ENCODE assay signal across 10 cellular contexts in the genomic region with DNA sequence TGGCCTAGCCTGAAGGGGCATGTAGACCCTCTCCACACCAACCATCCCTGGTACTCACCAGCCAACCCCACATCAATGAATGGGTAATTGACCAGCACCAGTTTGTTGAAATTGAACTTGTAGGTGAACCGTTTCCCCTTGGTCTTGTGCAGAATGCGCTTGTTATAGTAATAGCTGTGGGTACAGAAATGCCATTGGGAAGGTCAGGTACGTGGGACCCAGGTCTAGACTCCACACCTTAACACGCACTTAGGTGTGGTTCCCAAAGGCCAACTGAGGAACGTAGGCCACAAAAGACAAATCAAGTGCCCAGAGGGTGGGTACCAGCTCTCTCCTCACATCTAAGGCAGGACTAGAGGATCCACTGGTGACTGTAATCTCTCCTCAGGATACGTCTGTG. TPM values are rescaled to one million over a fixed set of nuclear protein-coding genes. Genes with fewer than 3 reads are reported as not detected.
DNase-seq lines count a peak whose midpoint lies in the region; ATAC-seq and TF ChIP-seq lines count a peak whose summit lies in the region.
"Had no signal": no experiment of that assay in that cellular context is flagged by ENCODE, and none has a peak within 500 bp of the region (broad histone marks: within the 10 kb centered on the region; RNA-seq: fewer than 3 reads in every experiment).

No MANE protein-coding gene starts in this region.

- no peak overlapping the region for H3K4ac ChIP-seq in mesenchymal stem cell (ENCODE audit: low read depth in 1 of 2, low read length in 2 of 2)

- no peak overlapping the region for H2BK15ac ChIP-seq in mesenchymal stem cell (ENCODE audit: low read depth, poor library complexity, severe bottlenecking)

- BruUV-seq in Calu3 (replicated peaks; lab: Mats Ljungman, UMichigan), result no TSS peak

- peak overlapping the region; percentile 62 for H3K9ac ChIP-seq in adipocyte (ENCODE audit: low read length)
- H3K9ac ChIP-seq in mesenchymal stem cell (ENCODE audit: low read length), result peak overlapping the region; percentile 83

- H3K4me3 Mint-ChIP-seq in activated T-cell treated with anti-CD3 and anti-CD28 coated beads, Interleukin-2, amount 50 U/mL, for 24 hours, result no peak overlapping the region
- no peak overlapping the region for H3K4me3 Mint-ChIP-seq in Calu3 (ENCODE audit: low read depth, unreplicated experiment)

- H3K27me3 ChIP-seq in adipocyte (replicated peaks; ENCODE audit: control insufficient read depth, insufficient read depth, low read length) (no peaks in the 10 kb centered on the region), mesenchymal stem cell (ENCODE audit: control insufficient read depth in 1 of 2, insufficient read depth in 1 of 2, low read length in 2 of 2) (no peaks in the 10 kb centered on the region), thoracic aorta (replicated peaks; ENCODE audit: insufficient read depth) (no peaks in the 10 kb centered on the region)

- H3K4me3 ChIP-seq in adipocyte (ENCODE audit: low read length) (no peak overlapping the region), mesenchymal stem cell (ENCODE audit: insufficient read depth in 1 of 2, low read depth in 1 of 2, low read length in 2 of 2) (no peak overlapping the region), thoracic aorta (no peak overlapping the region)

- H3K23ac ChIP-seq in mesenchymal stem cell (ENCODE audit: low read length in 2 of 2), result no peak overlapping the region

- H3K4me1 ChIP-seq in adipocyte (ENCODE audit: control insufficient read depth, insufficient read depth, low read length), result peaks cover 53% of the 10 kb centered on the region
- H3K4me1 ChIP-seq in mesenchymal stem cell (ENCODE audit: control insufficient read depth, insufficient read depth, low read depth, low read length), result peaks cover 41% of the 10 kb centered on the region
- H3K4me1 ChIP-seq in thoracic aorta (ENCODE audit: control insufficient read depth in 1 of 2, low read depth in 2 of 2), result peaks cover 34 to 65% of the 10 kb centered on the region in 2 donors

- H2BK12ac ChIP-seq in mesenchymal stem cell (ENCODE audit: low read length in 2 of 2), result no peak overlapping the region

- 94% methylated on average over 6 of the region's 6 CpGs for WGBS in mesenchymal stem cell

- intact Hi-C loops in Calu3 (cut with micrococcal nuclease; ENCODE audit: unreplicated experiment), result no loop called here

- H3K4me2 ChIP-seq in mesenchymal stem cell (ENCODE audit: low read length, poor library complexity, severe bottlenecking), result no peak overlapping the region

- H2AFZ ChIP-seq in mesenchymal stem cell (ENCODE audit: low read depth, low read length), result no peak overlapping the region

- peaks cover 17% of the 10 kb centered on the region for H3K79me1 ChIP-seq in mesenchymal stem cell (replicated peaks; ENCODE audit: low read length, poor library complexity, severe bottlenecking)

- no peak overlapping the region for H4K91ac ChIP-seq in mesenchymal stem cell (ENCODE audit: low read length)

- no peaks in the 10 kb centered on the region for H3K9me3 Mint-ChIP-seq in activated T-cell treated with anti-CD3 and anti-CD28 coated beads, Interleukin-2, amount 50 U/mL, for 24 hours
- no peaks in the 10 kb centered on the region for H3K9me3 Mint-ChIP-seq in Calu3 (ENCODE audit: low read depth, unreplicated experiment)

- H3K27ac Mint-ChIP-seq in activated T-cell treated with anti-CD3 and anti-CD28 coated beads, Interleukin-2, amount 50 U/mL, for 24 hours, result peak overlapping the region; percentile 87
- H3K27ac Mint-ChIP-seq in Calu3 (ENCODE audit: unreplicated experiment), result no peak overlapping the region

- H3K14ac ChIP-seq in mesenchymal stem cell (ENCODE audit: low read length in 2 of 2), result no peak overlapping the region

- H3K4me1 Mint-ChIP-seq in activated T-cell treated with anti-CD3 and anti-CD28 coated beads, Interleukin-2, amount 50 U/mL, for 24 hours (ENCODE audit: low read depth), result peaks cover 47% of the 10 kb centered on the region
- peaks cover 39% of the 10 kb centered on the region for H3K4me1 Mint-ChIP-seq in Calu3 (ENCODE audit: low read depth, unreplicated experiment)

- no peaks in the 10 kb centered on the region for H3K27me3 Mint-ChIP-seq in activated T-cell treated with anti-CD3 and anti-CD28 coated beads, Interleukin-2, amount 50 U/mL, for 24 hours
- H3K27me3 Mint-ChIP-seq in Calu3 (ENCODE audit: unreplicated experiment), result no peaks in the 10 kb centered on the region

- peaks cover 7% of the 10 kb centered on the region for H3K36me3 ChIP-seq in adipocyte (ENCODE audit: control insufficient read depth, insufficient read depth, low read length, severe bottlenecking)
- H3K36me3 ChIP-seq in mesenchymal stem cell (ENCODE audit: control insufficient read depth in 1 of 2, insufficient read depth in 2 of 2, low read depth in 1 of 2, low read length in 2 of 2), result peaks cover 14 to 51% of the 10 kb centered on the region in 2 experiments
- H3K36me3 ChIP-seq in thoracic aorta, result peaks cover 13% of the 10 kb centered on the region

- ATAC-seq in thoracic aorta (ENCODE audit: insufficient number of reproducible peaks, low FRiP score, low read depth), result no peak
- ATAC-seq in HG02973 (IDR thresholded peaks at IDR 0.05; ENCODE audit: unreplicated experiment), result no peak

- H2BK5ac ChIP-seq in mesenchymal stem cell (ENCODE audit: low read depth, low read length, poor library complexity, severe bottlenecking), result no peak overlapping the region

- H2AK5ac ChIP-seq in mesenchymal stem cell (ENCODE audit: low read length, severe bottlenecking), result no peak overlapping the region

- H3K18ac ChIP-seq in mesenchymal stem cell (ENCODE audit: low read depth in 1 of 2, low read length in 2 of 2), result no peak overlapping the region

- TF ChIP-seq CTCF in thoracic aorta (IDR thresholded peaks at IDR 0.05) (no peak), Calu3 (IDR thresholded peaks at IDR 0.05; ENCODE audit: unreplicated experiment) (no peak)

- H3K27ac ChIP-seq in mesenchymal stem cell (ENCODE audit: low read length, poor library complexity, severe bottlenecking) (no peak overlapping the region), thoracic aorta (peak overlapping the region; percentile 89 to 99)

- no peak overlapping the region for H4K8ac ChIP-seq in mesenchymal stem cell (ENCODE audit: low read length)

- CTCF ChIA-PET in Calu3 (lab: Charles Lee), result no interaction called here

- no peak overlapping the region for H2BK120ac ChIP-seq in mesenchymal stem cell (ENCODE audit: low read depth, low read length)

- no peak for DNase-seq in activated T-cell treated with anti-CD3 and anti-CD28 coated beads, Interleukin-2, amount 50 U/mL, for 24 hours
- DNase-seq in activated T-cell treated with anti-CD3 and anti-CD28 coated beads, Interleukin-2, amount 50 U/mL, for 48 hours, result no peak
- DNase-seq in adipocyte (ENCODE audit: low read depth) (no peak), mesenchymal stem cell (no peak), thoracic aorta (ENCODE audit: low spot score) (no peak), Calu3 (no peak), NCI-H2081 treated with DMSO at 0.1 percent for 48 hours (lab: John Stamatoyannopoulos, UW) (no peak)
- DNase-seq: NCI-H1930; stimulated activated CD4-positive, alpha-beta T cell treated with anti-CD3 and anti-CD28 coated beads, Interleukin-4, amount 100 ng/mL, for 1 hour had no signal

- H3K36me3 Mint-ChIP-seq in activated T-cell treated with anti-CD3 and anti-CD28 coated beads, Interleukin-2, amount 50 U/mL, for 24 hours (ENCODE audit: low read depth), result peaks cover 53% of the 10 kb centered on the region
- peaks cover 80% of the 10 kb centered on the region for H3K36me3 Mint-ChIP-seq in Calu3 (ENCODE audit: insufficient read depth, unreplicated experiment)

- H3K9me3 ChIP-seq in adipocyte (ENCODE audit: control insufficient read depth, low read length) (no peaks in the 10 kb centered on the region), mesenchymal stem cell (ENCODE audit: control insufficient read depth, low read length) (no peaks in the 10 kb centered on the region), thoracic aorta (no peaks in the 10 kb centered on the region)

RNA-seq across cellular contexts. Expression of gene ERF, which starts 5.2 kb away (rescaled TPM):
- polyA plus RNA-seq in mesenchymal stem cell (2013, experiment 1 of 2), result 57.9 TPM
- polyA plus RNA-seq in mesenchymal stem cell (2013, experiment 2 of 2), result 59.6 TPM
- total RNA-seq in thoracic aorta, result 10 to 100 TPM; 46.6 to 49.8 TPM
- 100 and 124 TPM in 2 replicates for total RNA-seq in Calu3 (2022)

RNA-seq across cellular contexts. Expression of gene GSK3A, which starts 7.4 kb away (rescaled TPM):
- 60.9 TPM for polyA plus RNA-seq in mesenchymal stem cell (2013, experiment 1 of 2)
- 57.5 TPM for polyA plus RNA-seq in mesenchymal stem cell (2013, experiment 2 of 2)
- total RNA-seq in thoracic aorta (10 to 100 TPM; 23.7 to 26.9 TPM), Calu3 (2022) (58.8 and 60.6 TPM in 2 replicates)

RNA-seq across cellular contexts. Expression of gene CIC, which starts 19.3 kb away (rescaled TPM):
- 55.2 TPM for polyA plus RNA-seq in mesenchymal stem cell (2013, experiment 1 of 2)
- polyA plus RNA-seq in mesenchymal stem cell (2013, experiment 2 of 2), result 52.0 TPM
- total RNA-seq in thoracic aorta (100 to 1,000 TPM in 1 of 2 donors, 10 to 100 TPM in 1; 57.1 to 112 TPM), Calu3 (2022) (72.6 and 75.5 TPM in 2 replicates)

RNA-seq across cellular contexts. Expression of gene ZNF526, which starts 29.7 kb away (rescaled TPM):
- polyA plus RNA-seq in mesenchymal stem cell (2013, experiment 1 of 2), result 6.4 TPM
- polyA plus RNA-seq in mesenchymal stem cell (2013, experiment 2 of 2), result 6.4 TPM
- total RNA-seq in thoracic aorta (10 to 100 TPM in 1 of 2 donors, 1 to 10 TPM in 1; 7.9 to 10.3 TPM), Calu3 (2022) (25.4 and 32.3 TPM in 2 replicates)

RNA-seq across cellular contexts. Expression of gene DEDD2, which starts 32.3 kb away (rescaled TPM):
- 17.2 TPM for polyA plus RNA-seq in mesenchymal stem cell (2013, experiment 1 of 2)
- 17.0 TPM for polyA plus RNA-seq in mesenchymal stem cell (2013, experiment 2 of 2)
- total RNA-seq in thoracic aorta (10 to 100 TPM; 21.7 to 33.2 TPM), Calu3 (2022) (67.5 and 78.3 TPM in 2 replicates)
